In genomic region chr11:110434952-110435779, GRCh38 we compare ENCODE assay signal across 8 cellular contexts. TPM values are rescaled to one million over a fixed set of nuclear protein-coding genes. Genes with fewer than 3 reads are reported as not detected.
DNase-seq lines count a peak whose midpoint lies in the region; ATAC-seq, FAIRE-seq and TF ChIP-seq lines count a peak whose summit lies in the region.

No MANE protein-coding gene starts in this region.

- peak; percentile 37; the same call in 2 of the 3 replicates for TF ChIP-seq CTCF in A549 (IDR thresholded peaks at IDR 0.05)
- TF ChIP-seq CTCF in suprapubic skin (IDR thresholded peaks at IDR 0.05), result no peak

- H3K4me2 ChIP-seq in A549 (peak overlapping the region; percentile 1; the same call in 2 of the 3 replicates), Karpas-422 (ENCODE audit: low read depth, low read length, poor library complexity, severe bottlenecking) (no peak overlapping the region)

- H3K27ac ChIP-seq in A549 (peak overlapping the region in 1 of 2 experiments; percentile 32; a peak in 1 of 6 replicates), Karpas-422 (ENCODE audit: low read length) (no peak overlapping the region), suprapubic skin (no peak overlapping the region)

- H4K20me1 ChIP-seq in Karpas-422 (ENCODE audit: insufficient read depth, low read depth, low read length), result peaks cover 35% of the 10 kb centered on the region

- no peak for TF ChIP-seq RAD21 in A549 (conservative IDR thresholded peaks at IDR 0.05 in 1 of 2, IDR thresholded peaks at IDR 0.05 in 1 of 2)

- H3K36me3 Mint-ChIP-seq in stimulated activated naive B cell treated with anti-CD40 and anti-IgM and Interleukin-4, amounts not matched to agents 10 μg/mL and 1 μg/mL and 100 μg/mL, for 72 hours, result peaks cover 28 to 33% of the 10 kb centered on the region in 2 donors

- H3K4me3 Mint-ChIP-seq in stimulated activated naive B cell treated with anti-CD40 and anti-IgM and Interleukin-4, amounts not matched to agents 10 μg/mL and 1 μg/mL and 100 μg/mL, for 72 hours, result no peak overlapping the region

- peaks cover 92% of the 10 kb centered on the region for H3K79me2 ChIP-seq in Karpas-422 (ENCODE audit: low read length)

- H3K27me3 Mint-ChIP-seq in stimulated activated naive B cell treated with anti-CD40 and anti-IgM and Interleukin-4, amounts not matched to agents 10 μg/mL and 1 μg/mL and 100 μg/mL, for 72 hours, result no peaks in the 10 kb centered on the region

- TF ChIP-seq EP300 in A549 (IDR thresholded peaks at IDR 0.05) (no peak), suprapubic skin (IDR thresholded peaks at IDR 0.05) (no peak)

- FAIRE-seq in A549 (lab: Jason Lieb, UNC), result no peak

- TF ChIP-seq POLR2A in A549 (IDR thresholded peaks at IDR 0.05; ENCODE audit: low read length), result no peak
- no peak for TF ChIP-seq POLR2A in suprapubic skin (IDR thresholded peaks at IDR 0.05)

- ATAC-seq in A549 (no peak), GM18511 (IDR thresholded peaks at IDR 0.05; ENCODE audit: unreplicated experiment) (peak; percentile 28), GM21825 (IDR thresholded peaks at IDR 0.05; ENCODE audit: unreplicated experiment) (no peak)
- ATAC-seq in stimulated activated naive B cell treated with anti-CD40 and anti-IgM and Interleukin-4, amounts not matched to agents 10 μg/mL and 1 μg/mL and 100 μg/mL, for 72 hours (replicated peaks), result no peak

- H3K9me2 ChIP-seq in Karpas-422 (replicated peaks; ENCODE audit: insufficient read depth, low read length), result no peaks in the 10 kb centered on the region

- no peaks in the 10 kb centered on the region for H3K9me3 Mint-ChIP-seq in stimulated activated naive B cell treated with anti-CD40 and anti-IgM and Interleukin-4, amounts not matched to agents 10 μg/mL and 1 μg/mL and 100 μg/mL, for 72 hours

- DNase-seq in A549 (ENCODE audit: low read depth in 1 of 2, low spot score in 1 of 2) (peak in 1 of 2 experiments; percentile 25), Karpas-422 (peak; percentile 79), dermis blood vessel endothelial cell (peak; percentile 33), suprapubic skin (ENCODE audit: low spot score in 2 of 2) (no peak), AG08396 (ENCODE audit: low spot score) (no peak)
- DNase-seq in stimulated activated naive B cell treated with anti-CD40 and anti-IgM and Interleukin-4, amounts not matched to agents 10 μg/mL and 1 μg/mL and 100 μg/mL, for 72 hours, result no peak

- no peak overlapping the region for H3K4me3 ChIP-seq in A549
- no peak overlapping the region for H3K4me3 ChIP-seq in Karpas-422 (ENCODE audit: low read length)
- no peak overlapping the region for H3K4me3 ChIP-seq in suprapubic skin

- H3K36me3 ChIP-seq in Karpas-422 (ENCODE audit: insufficient read depth, low read length) (peaks cover 14% of the 10 kb centered on the region; the same call in 1 of the 2 replicates), suprapubic skin (peaks cover 4% of the 10 kb centered on the region)

- H3K4me1 ChIP-seq in A549 (peaks cover 47% of the 10 kb centered on the region), Karpas-422 (ENCODE audit: low read length) (peaks cover 27% of the 10 kb centered on the region), suprapubic skin (peaks cover 51% of the 10 kb centered on the region)

- no peak overlapping the region for H3K9ac ChIP-seq in Karpas-422 (ENCODE audit: low read length)

- H3K27me3 ChIP-seq in Karpas-422 (ENCODE audit: low read length), result no peaks in the 10 kb centered on the region
- no peaks in the 10 kb centered on the region for H3K27me3 ChIP-seq in suprapubic skin

- 82% methylated on average over 8 of the region's 8 CpGs for WGBS in A549 (ENCODE audit: missing lambda C conversion rate)
- WGBS in suprapubic skin, result 88% methylated on average over 8 of the region's 8 CpGs

- H3K9me3 ChIP-seq in A549 (no peaks in the 10 kb centered on the region), Karpas-422 (ENCODE audit: low read length) (no peaks in the 10 kb centered on the region), suprapubic skin (no peaks in the 10 kb centered on the region)

- peaks cover 20 to 56% of the 10 kb centered on the region in 2 donors for H3K4me1 Mint-ChIP-seq in stimulated activated naive B cell treated with anti-CD40 and anti-IgM and Interleukin-4, amounts not matched to agents 10 μg/mL and 1 μg/mL and 100 μg/mL, for 72 hours

- H3K27ac Mint-ChIP-seq in stimulated activated naive B cell treated with anti-CD40 and anti-IgM and Interleukin-4, amounts not matched to agents 10 μg/mL and 1 μg/mL and 100 μg/mL, for 72 hours, result no peak overlapping the region

- no peak overlapping the region for H2AFZ ChIP-seq in Karpas-422 (ENCODE audit: low read length)

- CTCF ChIA-PET in A549 (lab: Yijun Ruan, JAX), result interaction anchor here (0.6 to 2.1 kb wide), 13 partner anchors 9 to 1011 kb away, joined by 3 to 11 read pairs (median 3); no protein-coding TSS in a partner anchor

- POLR2A ChIA-PET in A549 (lab: Yijun Ruan, JAX), result no interaction called here

TF ChIP-seq in A549, 52 proteins besides CTCF, POLR2A, EP300 and RAD21:
- TF ChIP-seq CHD2 (IDR thresholded peaks at IDR 0.05; ENCODE audit: low read length, partially characterized antibody) (no peak), CBX2 (IDR thresholded peaks at IDR 0.05; ENCODE audit: borderline replicate concordance, low read depth) (no peak), BHLHE40 (IDR thresholded peaks at IDR 0.05; ENCODE audit: low read depth, low read length) (no peak)

RNA-seq across cellular contexts. Expression of gene FDX1, which starts 5.4 kb away (rescaled TPM):
- 9.1 and 13.3 TPM in 2 replicates for polyA plus RNA-seq in A549 (2011; rRNA removed)
- polyA plus RNA-seq in A549 (2012; cell fraction: cytosol; rRNA removed), result 5.4 TPM in 2 replicates
- 2.8 and 4.6 TPM in 2 replicates for polyA plus RNA-seq in A549 (2012; cell fraction: nucleus; rRNA removed)
- 13.3 to 15.0 TPM (median 13.4 TPM) in 3 replicates for polyA plus RNA-seq in A549 (2017; fragmentation: RNase III; extraction: RNeasy Plus Mini Kit Qiagen cat#74134 plus additional on column Dnase treatment)
- 3.0 and 3.2 TPM in 2 replicates for polyA minus RNA-seq in A549 (2011; rRNA and poly(A)+ RNA removed)
- 24.0 and 30.4 TPM in 2 replicates for total RNA-seq in Karpas-422 (2014; rRNA removed; shearing (Covaris generic); ENCODE audit: low replicate concordance)
- total RNA-seq in dermis blood vessel endothelial cell, result 9.1 and 9.2 TPM in 2 replicates
- total RNA-seq in suprapubic skin, result 10 to 100 TPM in 2 of 4 donors, 1 to 10 TPM in 2; 6.0 to 14.6 (median 8.7) TPM

Comparison
In these comparisons a context has a peak if more than half of its experiments do, and no peak if none do; other contexts are left out.
1. DNase-seq: peak in Karpas-422 (single experiment) and dermis blood vessel endothelial cell (single experiment); none in stimulated activated naive B cell treated with anti-CD40 and anti-IgM and Interleukin-4, amounts not matched to agents 10 μg/mL and 1 μg/mL and 100 μg/mL, for 72 hours (single experiment), suprapubic skin (0 of 2) and AG08396 (single experiment).